Comparison of ENCODE assay signal across 18 cellular contexts in genomic region chr6:63492476-63492875, GRCh38.
"Had no signal": no experiment of that assay in that cellular context is flagged by ENCODE, and none has a peak within 500 bp of the region (broad histone marks: within the 10 kb centered on the region; RNA-seq: fewer than 3 reads in every experiment).

No MANE protein-coding gene starts in this region.

- H3K4me3 ChIP-seq: cardiac muscle cell, left ventricle myocardium inferior, neural progenitor cell, smooth muscle cell, stomach, upper lobe of left lung had no signal

- H3K9ac ChIP-seq: neural progenitor cell had no signal

- H3K36me3 Mint-ChIP-seq: activated CD4-positive, alpha-beta memory T cell treated with anti-CD3 and anti-CD28 coated beads for 36 hours; activated naive CD4-positive, alpha-beta T cell treated with anti-CD3 and anti-CD28 coated beads, Interleukin-2, amount 10 ng/mL, durations not matched to agents 7 days and 5 days; naive B cell; neural progenitor cell; stimulated activated effector memory CD8-positive, alpha-beta T cell treated with anti-CD3 and anti-CD28 coated beads, Interleukin-12 subunit alpha, Interleukin-12 subunit beta, amount 100 ng/mL, for 72 hours had no signal

- H3K27me3 ChIP-seq: cardiac muscle cell, neural progenitor cell, stomach, upper lobe of left lung had no signal

- H2AFZ ChIP-seq: neural progenitor cell had no signal

- H3K36me3 ChIP-seq: cardiac muscle cell, left ventricle myocardium inferior, neural progenitor cell, stomach, upper lobe of left lung had no signal

- H3K4me3 Mint-ChIP-seq: activated B cell treated with CpG ODN at 0.5 μM for 24 hours; activated CD4-positive, alpha-beta memory T cell treated with anti-CD3 and anti-CD28 coated beads for 36 hours; activated naive CD4-positive, alpha-beta T cell treated with anti-CD3 and anti-CD28 coated beads, Interleukin-2, amount 10 ng/mL, durations not matched to agents 7 days and 5 days; effector memory CD8-positive, alpha-beta T cell; naive B cell; neural progenitor cell; stimulated activated effector memory CD8-positive, alpha-beta T cell treated with anti-CD3 and anti-CD28 coated beads, Interleukin-12 subunit alpha, Interleukin-12 subunit beta, amount 100 ng/mL, for 72 hours had no signal

- H3K9me3 Mint-ChIP-seq: activated B cell treated with CpG ODN at 0.5 μM for 24 hours; activated CD4-positive, alpha-beta memory T cell treated with anti-CD3 and anti-CD28 coated beads for 36 hours; activated naive CD4-positive, alpha-beta T cell treated with anti-CD3 and anti-CD28 coated beads, Interleukin-2, amount 10 ng/mL, durations not matched to agents 7 days and 5 days; activated T-helper 2 cell treated with anti-CD3 and anti-CD28 coated beads, Interferon-gamma antibody, Interleukin-2, Interleukin-4, amounts not matched to agents 10 μg/mL and 5 μg/mL and 100 μg/mL, durations not matched to agents 14 hours and 24 hours and 36 hours; effector memory CD8-positive, alpha-beta T cell; naive B cell; neural progenitor cell; stimulated activated effector memory CD8-positive, alpha-beta T cell treated with anti-CD3 and anti-CD28 coated beads, Interleukin-12 subunit alpha, Interleukin-12 subunit beta, amount 100 ng/mL, for 72 hours had no signal

- DNase-seq: activated B cell treated with CpG ODN at 0.5 μM for 24 hours; activated CD4-positive, alpha-beta memory T cell treated with anti-CD3 and anti-CD28 coated beads for 36 hours; activated CD4-positive, alpha-beta T cell treated with anti-CD3 and anti-CD28 coated beads for 4 hours; activated naive CD4-positive, alpha-beta T cell treated with anti-CD3 and anti-CD28 coated beads, Interleukin-2, amount 10 ng/mL, durations not matched to agents 7 days and 5 days; activated T-cell treated with anti-CD3 and anti-CD28 coated beads, Interleukin-2, amount 50 U/mL, for 1 hour; amniotic stem cell; effector memory CD8-positive, alpha-beta T cell; left ventricle myocardium inferior; naive B cell; stimulated activated CD4-positive, alpha-beta T cell treated with anti-CD3 and anti-CD28 coated beads, Interleukin-4, amount 100 ng/mL, for 24 hours; stomach; upper lobe of left lung had no signal

- H3K4me2 ChIP-seq: neural progenitor cell, smooth muscle cell had no signal

- H3K27ac ChIP-seq: cardiac muscle cell, left ventricle myocardium inferior, neural progenitor cell, stomach, upper lobe of left lung had no signal

- H3K4me1 ChIP-seq: left ventricle myocardium inferior, neural progenitor cell, upper lobe of left lung had no signal

- ATAC-seq: effector memory CD8-positive, alpha-beta T cell; sciatic nerve; stimulated activated effector memory CD8-positive, alpha-beta T cell treated with anti-CD3 and anti-CD28 coated beads, Interleukin-12 subunit alpha, Interleukin-12 subunit beta, amount 100 ng/mL, for 72 hours had no signal

- H3K27ac Mint-ChIP-seq: activated B cell treated with CpG ODN at 0.5 μM for 24 hours; activated CD4-positive, alpha-beta memory T cell treated with anti-CD3 and anti-CD28 coated beads for 36 hours; activated naive CD4-positive, alpha-beta T cell treated with anti-CD3 and anti-CD28 coated beads, Interleukin-2, amount 10 ng/mL, durations not matched to agents 7 days and 5 days; activated T-helper 2 cell treated with anti-CD3 and anti-CD28 coated beads, Interferon-gamma antibody, Interleukin-2, Interleukin-4, amounts not matched to agents 10 μg/mL and 5 μg/mL and 100 μg/mL, durations not matched to agents 14 hours and 24 hours and 36 hours; effector memory CD8-positive, alpha-beta T cell; naive B cell; neural progenitor cell; stimulated activated effector memory CD8-positive, alpha-beta T cell treated with anti-CD3 and anti-CD28 coated beads, Interleukin-12 subunit alpha, Interleukin-12 subunit beta, amount 100 ng/mL, for 72 hours had no signal

- H3K27me3 Mint-ChIP-seq: activated B cell treated with CpG ODN at 0.5 μM for 24 hours; activated CD4-positive, alpha-beta memory T cell treated with anti-CD3 and anti-CD28 coated beads for 36 hours; activated naive CD4-positive, alpha-beta T cell treated with anti-CD3 and anti-CD28 coated beads, Interleukin-2, amount 10 ng/mL, durations not matched to agents 7 days and 5 days; naive B cell had no signal

- H3K9me3 ChIP-seq: left ventricle myocardium inferior, stomach, upper lobe of left lung had no signal

- H3K4me1 Mint-ChIP-seq: activated B cell treated with CpG ODN at 0.5 μM for 24 hours; activated naive CD4-positive, alpha-beta T cell treated with anti-CD3 and anti-CD28 coated beads, Interleukin-2, amount 10 ng/mL, durations not matched to agents 7 days and 5 days; naive B cell; neural progenitor cell; stimulated activated effector memory CD8-positive, alpha-beta T cell treated with anti-CD3 and anti-CD28 coated beads, Interleukin-12 subunit alpha, Interleukin-12 subunit beta, amount 100 ng/mL, for 72 hours had no signal
